In the genomic region with DNA sequence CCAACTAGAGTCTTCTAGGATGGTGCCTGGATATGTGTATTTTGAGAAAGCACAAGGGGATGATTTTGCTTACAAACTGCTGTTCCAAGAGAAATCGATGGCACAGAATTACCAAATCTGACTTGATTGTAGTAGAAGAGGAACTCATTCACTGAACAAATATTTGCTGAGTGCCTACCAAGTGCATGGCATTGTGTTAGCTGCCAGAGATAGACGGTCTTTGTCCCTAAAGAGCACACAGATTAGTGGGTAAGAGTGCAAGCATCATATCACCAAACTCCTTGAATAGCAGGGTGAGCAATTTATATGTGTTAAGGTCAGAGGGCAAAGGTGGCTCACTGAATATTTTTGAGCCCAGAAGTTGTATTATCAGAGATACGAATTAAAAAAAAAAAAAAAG, we compare ENCODE assay signal across 18 cellular contexts. TPM values are rescaled to one million over a fixed set of nuclear protein-coding genes. Genes with fewer than 3 reads are reported as not detected.
A peak's percentile ranks its signal among the peaks of the same experiment; 100 is the strongest.
DNase-seq lines count a peak whose midpoint lies in the region; ATAC-seq and TF ChIP-seq lines count a peak whose summit lies in the region.
"Had no signal": no experiment of that assay in that cellular context is flagged by ENCODE, and none has a peak within 500 bp of the region (broad histone marks: within the 10 kb centered on the region; RNA-seq: fewer than 3 reads in every experiment).

No MANE protein-coding gene starts in this region.

- ATAC-seq in WTC11 (no peak), GM18870 (IDR thresholded peaks at IDR 0.05; ENCODE audit: unreplicated experiment) (no peak)
- no peak for ATAC-seq in activated CD4-positive, alpha-beta T cell treated with anti-CD3 and anti-CD28 coated beads for 36 hours

- intact Hi-C loops in activated CD4-positive, alpha-beta T cell treated with anti-CD3 and anti-CD28 coated beads for 36 hours (cut with DNase I, micrococcal nuclease), result loop anchor here (5.0 to 10.0 kb wide), 4 partner anchors 332 to 534 kb away; a partner anchor contains a TSS

- H3K4me3 Mint-ChIP-seq in WTC11 (no peak overlapping the region), neural crest cell (peak overlapping the region; percentile 83)
- H3K4me3 Mint-ChIP-seq in activated CD4-positive, alpha-beta T cell treated with anti-CD3 and anti-CD28 coated beads for 36 hours, result no peak overlapping the region

- H3K27ac Mint-ChIP-seq in WTC11 (peak overlapping the region; percentile 15; the same call in 1 of the 2 replicates), neural crest cell (ENCODE audit: unreplicated experiment) (no peak overlapping the region)
- H3K27ac Mint-ChIP-seq in activated CD4-positive, alpha-beta T cell treated with anti-CD3 and anti-CD28 coated beads for 36 hours, result no peak overlapping the region

- H3K4me1 Mint-ChIP-seq in WTC11 (peaks cover 65% of the 10 kb centered on the region), neural crest cell (peaks cover 24% of the 10 kb centered on the region)
- H3K4me1 Mint-ChIP-seq in activated CD4-positive, alpha-beta T cell treated with anti-CD3 and anti-CD28 coated beads for 36 hours, result peaks cover 67% of the 10 kb centered on the region

- H3K27me3 Mint-ChIP-seq in WTC11 (ENCODE audit: low read depth), result no peaks in the 10 kb centered on the region
- H3K27me3 Mint-ChIP-seq in neural crest cell (ENCODE audit: low read depth), result peaks cover 4% of the 10 kb centered on the region
- H3K27me3 Mint-ChIP-seq in activated CD4-positive, alpha-beta T cell treated with anti-CD3 and anti-CD28 coated beads for 36 hours, result no peaks in the 10 kb centered on the region
- H3K27me3 Mint-ChIP-seq: IgD-negative memory B cell had no signal

- TF ChIP-seq CTCF in WTC11 (IDR thresholded peaks at IDR 0.05) (no peak), neural crest cell (conservative IDR thresholded peaks at IDR 0.05) (no peak)

- DNase-seq in NCI-H510A treated with DMSO at 0.1 percent for 48 hours (lab: John Stamatoyannopoulos, UW), result peak; percentile 70
- DNase-seq in NCI-H510A (lab: John Stamatoyannopoulos, UW), result no peak
- DNase-seq in NCI-H1436 (lab: John Stamatoyannopoulos, UW), result peak; percentile 64
- DNase-seq in WTC11 (ENCODE audit: low spot score), result no peak
- no peak for DNase-seq in neural crest cell (ENCODE audit: low read depth, low spot score)
- no peak for DNase-seq in activated CD4-positive, alpha-beta T cell treated with anti-CD3 and anti-CD28 coated beads for 36 hours
- no peak for DNase-seq in nucleus accumbens (lab: John Stamatoyannopoulos, UW)
- DNase-seq: activated CD4-positive, alpha-beta T cell treated with anti-CD3 and anti-CD28 coated beads for 1 hour; activated CD8-positive, alpha-beta memory T cell treated with anti-CD3 and anti-CD28 coated beads, Interleukin-2, amount 50 U/mL, for 48 hours; activated naive CD4-positive, alpha-beta T cell; Calu3; midbrain; NCI-H2227 treated with DMSO at 0.1 percent for 48 hours; occipital lobe; SHP77; uterus had no signal

- POLR2A ChIA-PET in WTC11 (lab: Charles Lee), result no interaction called here
- POLR2A ChIA-PET in activated CD4-positive, alpha-beta T cell treated with anti-CD3 and anti-CD28 coated beads for 36 hours (lab: Charles Lee), result no interaction called here

- peaks cover 8% of the 10 kb centered on the region; the same call in 1 of the 2 replicates for H3K36me3 Mint-ChIP-seq in WTC11
- H3K36me3 Mint-ChIP-seq in neural crest cell (ENCODE audit: low read depth), result no peaks in the 10 kb centered on the region
- H3K36me3 Mint-ChIP-seq in activated CD4-positive, alpha-beta T cell treated with anti-CD3 and anti-CD28 coated beads for 36 hours (ENCODE audit: low read depth), result peaks cover 21% of the 10 kb centered on the region

- CTCF ChIA-PET in WTC11 (lab: Charles Lee), result interaction anchor here (0.6 kb wide), 1 partner anchor 22 kb away, joined by 3 read pairs; no protein-coding TSS in a partner anchor
- CTCF ChIA-PET in activated CD4-positive, alpha-beta T cell treated with anti-CD3 and anti-CD28 coated beads for 36 hours (lab: Charles Lee), result interaction anchor here (0.7 kb wide), 2 partner anchors 39 to 155 kb away, joined by 3 read pairs; no protein-coding TSS in a partner anchor

- H3K9me3 Mint-ChIP-seq in WTC11 (no peaks in the 10 kb centered on the region), neural crest cell (no peaks in the 10 kb centered on the region)
- no peaks in the 10 kb centered on the region for H3K9me3 Mint-ChIP-seq in activated CD4-positive, alpha-beta T cell treated with anti-CD3 and anti-CD28 coated beads for 36 hours (ENCODE audit: low read depth)
- H3K9me3 Mint-ChIP-seq: IgD-negative memory B cell had no signal

TF ChIP-seq in WTC11, 78 proteins besides CTCF, POLR2A, EP300 and RAD21:
- TF ChIP-seq ETV6 (CRISPR knock-in tag; IDR thresholded peaks at IDR 0.05), result no peak
- no peak for TF ChIP-seq ZNF416 (CRISPR knock-in tag; IDR thresholded peaks at IDR 0.05)
- no peak for TF ChIP-seq JUN (CRISPR knock-in tag; IDR thresholded peaks at IDR 0.05)
- TF ChIP-seq, protein P1, sequence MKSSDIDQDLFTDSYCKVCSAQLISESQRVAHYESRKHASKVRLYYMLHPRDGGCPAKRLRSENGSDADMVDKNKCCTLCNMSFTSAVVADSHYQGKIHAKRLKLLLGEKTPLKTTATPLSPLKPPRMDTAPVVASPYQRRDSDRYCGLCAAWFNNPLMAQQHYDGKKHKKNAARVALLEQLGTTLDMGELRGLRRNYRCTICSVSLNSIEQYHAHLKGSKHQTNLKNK (CRISPR knock-in tag; IDR thresholded peaks at IDR 0.05), result no peak
- TF ChIP-seq SP1 (CRISPR knock-in tag; conservative IDR thresholded peaks at IDR 0.05), result no peak
- no peak for TF ChIP-seq SMAD4 (CRISPR knock-in tag; IDR thresholded peaks at IDR 0.05)
- TF ChIP-seq, protein P2, sequence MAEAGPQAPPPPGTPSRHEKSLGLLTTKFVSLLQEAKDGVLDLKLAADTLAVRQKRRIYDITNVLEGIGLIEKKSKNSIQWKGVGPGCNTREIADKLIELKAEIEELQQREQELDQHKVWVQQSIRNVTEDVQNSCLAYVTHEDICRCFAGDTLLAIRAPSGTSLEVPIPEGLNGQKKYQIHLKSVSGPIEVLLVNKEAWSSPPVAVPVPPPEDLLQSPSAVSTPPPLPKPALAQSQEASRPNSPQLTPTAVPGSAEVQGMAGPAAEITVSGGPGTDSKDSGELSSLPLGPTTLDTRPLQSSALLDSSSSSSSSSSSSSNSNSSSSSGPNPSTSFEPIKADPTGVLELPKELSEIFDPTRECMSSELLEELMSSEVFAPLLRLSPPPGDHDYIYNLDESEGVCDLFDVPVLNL (CRISPR knock-in tag; IDR thresholded peaks at IDR 0.05; ENCODE audit: borderline replicate concordance, low read depth), result no peak
- no peak for TF ChIP-seq ZNF396 (CRISPR knock-in tag; IDR thresholded peaks at IDR 0.05; ENCODE audit: borderline replicate concordance)
- no peak for TF ChIP-seq SMAD3 (CRISPR knock-in tag; IDR thresholded peaks at IDR 0.05; ENCODE audit: borderline replicate concordance)
- no peak for TF ChIP-seq NFATC4 (CRISPR knock-in tag; IDR thresholded peaks at IDR 0.05)
- TF ChIP-seq, protein P3, sequence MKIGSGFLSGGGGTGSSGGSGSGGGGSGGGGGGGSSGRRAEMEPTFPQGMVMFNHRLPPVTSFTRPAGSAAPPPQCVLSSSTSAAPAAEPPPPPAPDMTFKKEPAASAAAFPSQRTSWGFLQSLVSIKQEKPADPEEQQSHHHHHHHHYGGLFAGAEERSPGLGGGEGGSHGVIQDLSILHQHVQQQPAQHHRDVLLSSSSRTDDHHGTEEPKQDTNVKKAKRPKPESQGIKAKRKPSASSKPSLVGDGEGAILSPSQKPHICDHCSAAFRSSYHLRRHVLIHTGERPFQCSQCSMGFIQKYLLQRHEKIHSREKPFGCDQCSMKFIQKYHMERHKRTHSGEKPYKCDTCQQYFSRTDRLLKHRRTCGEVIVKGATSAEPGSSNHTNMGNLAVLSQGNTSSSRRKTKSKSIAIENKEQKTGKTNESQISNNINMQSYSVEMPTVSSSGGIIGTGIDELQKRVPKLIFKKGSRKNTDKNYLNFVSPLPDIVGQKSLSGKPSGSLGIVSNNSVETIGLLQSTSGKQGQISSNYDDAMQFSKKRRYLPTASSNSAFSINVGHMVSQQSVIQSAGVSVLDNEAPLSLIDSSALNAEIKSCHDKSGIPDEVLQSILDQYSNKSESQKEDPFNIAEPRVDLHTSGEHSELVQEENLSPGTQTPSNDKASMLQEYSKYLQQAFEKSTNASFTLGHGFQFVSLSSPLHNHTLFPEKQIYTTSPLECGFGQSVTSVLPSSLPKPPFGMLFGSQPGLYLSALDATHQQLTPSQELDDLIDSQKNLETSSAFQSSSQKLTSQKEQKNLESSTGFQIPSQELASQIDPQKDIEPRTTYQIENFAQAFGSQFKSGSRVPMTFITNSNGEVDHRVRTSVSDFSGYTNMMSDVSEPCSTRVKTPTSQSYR (CRISPR knock-in tag; IDR thresholded peaks at IDR 0.05), result no peak
- no peak for TF ChIP-seq ZNF121 (CRISPR knock-in tag; IDR thresholded peaks at IDR 0.05)
- TF ChIP-seq, protein P4, sequence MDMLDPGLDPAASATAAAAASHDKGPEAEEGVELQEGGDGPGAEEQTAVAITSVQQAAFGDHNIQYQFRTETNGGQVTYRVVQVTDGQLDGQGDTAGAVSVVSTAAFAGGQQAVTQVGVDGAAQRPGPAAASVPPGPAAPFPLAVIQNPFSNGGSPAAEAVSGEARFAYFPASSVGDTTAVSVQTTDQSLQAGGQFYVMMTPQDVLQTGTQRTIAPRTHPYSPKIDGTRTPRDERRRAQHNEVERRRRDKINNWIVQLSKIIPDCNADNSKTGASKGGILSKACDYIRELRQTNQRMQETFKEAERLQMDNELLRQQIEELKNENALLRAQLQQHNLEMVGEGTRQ (CRISPR knock-in tag; IDR thresholded peaks at IDR 0.05), result no peak; the same call in 1 of the 2 replicates
- TF ChIP-seq NR1H2 (CRISPR knock-in tag; IDR thresholded peaks at IDR 0.05), result no peak
- no peak for TF ChIP-seq TCF7 (CRISPR knock-in tag; IDR thresholded peaks at IDR 0.05; ENCODE audit: low read depth)
- no peak for TF ChIP-seq JAZF1 (CRISPR knock-in tag; IDR thresholded peaks at IDR 0.05)
- TF ChIP-seq, protein P5, sequence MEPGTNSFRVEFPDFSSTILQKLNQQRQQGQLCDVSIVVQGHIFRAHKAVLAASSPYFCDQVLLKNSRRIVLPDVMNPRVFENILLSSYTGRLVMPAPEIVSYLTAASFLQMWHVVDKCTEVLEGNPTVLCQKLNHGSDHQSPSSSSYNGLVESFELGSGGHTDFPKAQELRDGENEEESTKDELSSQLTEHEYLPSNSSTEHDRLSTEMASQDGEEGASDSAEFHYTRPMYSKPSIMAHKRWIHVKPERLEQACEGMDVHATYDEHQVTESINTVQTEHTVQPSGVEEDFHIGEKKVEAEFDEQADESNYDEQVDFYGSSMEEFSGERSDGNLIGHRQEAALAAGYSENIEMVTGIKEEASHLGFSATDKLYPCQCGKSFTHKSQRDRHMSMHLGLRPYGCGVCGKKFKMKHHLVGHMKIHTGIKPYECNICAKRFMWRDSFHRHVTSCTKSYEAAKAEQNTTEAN (CRISPR knock-in tag; IDR thresholded peaks at IDR 0.05), result no peak

RNA-seq across cellular contexts. Expression of a gene that starts 3.5 kb away (rescaled TPM):
- total RNA-seq in WTC11 (2021) (143 to 170 TPM (median 147 TPM) in 3 replicates), neural crest cell (36.7 and 41.4 TPM in 2 replicates)
- total RNA-seq in activated CD4-positive, alpha-beta T cell treated with anti-CD3 and anti-CD28 coated beads for 36 hours, result 10 to 100 TPM; 69.1 to 76.3 TPM

Comparison
In these comparisons a context has a peak if more than half of its experiments do, and no peak if none do; other contexts are left out.
1. DNase-seq: peak in NCI-H510A treated with DMSO at 0.1 percent for 48 hours (single experiment) and NCI-H1436 (single experiment); none in NCI-H510A (single experiment), WTC11 (single experiment), neural crest cell (single experiment), activated CD4-positive, alpha-beta T cell treated with anti-CD3 and anti-CD28 coated beads for 36 hours (single experiment) and nucleus accumbens (0 of 56).